ENCODE assay signal across 22 cellular contexts in genomic region chr2:45212953-45213635, GRCh38.
"Had no signal": no experiment of that assay in that cellular context is flagged by ENCODE, and none has a peak within 500 bp of the region (broad histone marks: within the 10 kb centered on the region; RNA-seq: fewer than 3 reads in every experiment).

No MANE protein-coding gene starts in this region.

- ATAC-seq: activated CD8-positive, alpha-beta memory T cell treated with anti-CD3 and anti-CD28 coated beads, Interleukin-2, amount 10 ng/mL, durations not matched to agents 7 days and 5 days; effector memory CD8-positive, alpha-beta T cell; esophagus mucosa; gastroesophageal sphincter; mucosa of descending colon; stimulated activated naive B cell treated with anti-CD40 and anti-IgM and Interleukin-4, amounts not matched to agents 10 μg/mL and 1 μg/mL and 100 μg/mL, for 72 hours had no signal

- DNase-seq: activated CD4-positive, alpha-beta memory T cell treated with anti-CD3 and anti-CD28 coated beads, Interleukin-2, amount 10 ng/mL, durations not matched to agents 7 days and 5 days; activated CD4-positive, alpha-beta T cell treated with anti-CD3 and anti-CD28 coated beads for 48 hours; activated CD8-positive, alpha-beta memory T cell treated with anti-CD3 and anti-CD28 coated beads, Interleukin-2, amount 10 ng/mL, durations not matched to agents 7 days and 5 days; activated gamma-delta T cell; activated T-cell treated with anti-CD3 and anti-CD28 coated beads for 4 hours; anterior cingulate cortex; caudate nucleus; colonic mucosa; dorsolateral prefrontal cortex; effector memory CD8-positive, alpha-beta T cell; mesenchymal stem cell; mucosa of descending colon; occipital lobe; sigmoid colon; stimulated activated CD4-positive, alpha-beta T cell treated with anti-CD3 and anti-CD28 coated beads, Interleukin-2, amount 100 ng/mL, for 48 hours; stimulated activated CD8-positive, alpha-beta memory T cell treated with anti-CD3 and anti-CD28 coated beads, Interleukin-4, amount 100 ng/mL, for 48 hours; stimulated activated naive B cell treated with anti-CD40 and anti-IgM and Interleukin-4, amounts not matched to agents 10 μg/mL and 1 μg/mL and 100 μg/mL, for 72 hours; trophoblast cell; uterus had no signal

- H3K4me3 ChIP-seq: colonic mucosa, dorsolateral prefrontal cortex, gastroesophageal sphincter, mucosa of descending colon, sigmoid colon, smooth muscle cell, uterus had no signal
